8 cellular contexts compared by ENCODE assay signal in genomic region chr13:28423010-28423409, GRCh38.
DNase-seq lines count a peak whose midpoint lies in the region; ATAC-seq and FAIRE-seq lines count a peak whose summit lies in the region.

No MANE protein-coding gene starts in this region.

- DNase-seq in activated CD8-positive, alpha-beta memory T cell treated with anti-CD3 and anti-CD28 coated beads for 48 hours (ENCODE audit: low read depth in 2 of 3, low spot score in 2 of 3), result peak in 2 of 3 experiments; percentile 8 to 17
- no peak for DNase-seq in activated CD8-positive, alpha-beta memory T cell treated with anti-CD3 and anti-CD28 coated beads, Interleukin-2, amount 50 U/mL, for 4 hours
- peak; percentile 24 to 38 for DNase-seq in activated T-cell treated with anti-CD3 and anti-CD28 coated beads, Interleukin-2, amount 50 U/mL, for 48 hours
- DNase-seq in stimulated activated CD8-positive, alpha-beta memory T cell treated with anti-CD3 and anti-CD28 coated beads, Interleukin-12 subunit alpha, Interleukin-12 subunit beta, amount 100 ng/mL, for 4 hours (ENCODE audit: low read depth), result peak; percentile 16
- DNase-seq in NCI-H1694 treated with DMSO at 0.1 percent for 48 hours (lab: John Stamatoyannopoulos, UW) (no peak), DMS53 (lab: John Stamatoyannopoulos, UW) (no peak), urothelium cell line (ENCODE audit: low spot score) (no peak)

- ATAC-seq in HG03097 (IDR thresholded peaks at IDR 0.05; ENCODE audit: low FRiP score, unreplicated experiment), result peak; percentile 70

- no peak for FAIRE-seq in urothelium cell line (lab: Jason Lieb, UNC)

Comparison
In these comparisons a context has a peak if more than half of its experiments do, and no peak if none do; other contexts are left out.
1. DNase-seq: peak in activated CD8-positive, alpha-beta memory T cell treated with anti-CD3 and anti-CD28 coated beads for 48 hours (2 of 3), activated T-cell treated with anti-CD3 and anti-CD28 coated beads, Interleukin-2, amount 50 U/mL, for 48 hours (2 of 2) and stimulated activated CD8-positive, alpha-beta memory T cell treated with anti-CD3 and anti-CD28 coated beads, Interleukin-12 subunit alpha, Interleukin-12 subunit beta, amount 100 ng/mL, for 4 hours (single experiment); none in activated CD8-positive, alpha-beta memory T cell treated with anti-CD3 and anti-CD28 coated beads, Interleukin-2, amount 50 U/mL, for 4 hours (single experiment), NCI-H1694 treated with DMSO at 0.1 percent for 48 hours (single experiment), DMS53 (single experiment) and urothelium cell line (single experiment).